Comparison of ENCODE assay signal across 8 cellular contexts in the genomic region with DNA sequence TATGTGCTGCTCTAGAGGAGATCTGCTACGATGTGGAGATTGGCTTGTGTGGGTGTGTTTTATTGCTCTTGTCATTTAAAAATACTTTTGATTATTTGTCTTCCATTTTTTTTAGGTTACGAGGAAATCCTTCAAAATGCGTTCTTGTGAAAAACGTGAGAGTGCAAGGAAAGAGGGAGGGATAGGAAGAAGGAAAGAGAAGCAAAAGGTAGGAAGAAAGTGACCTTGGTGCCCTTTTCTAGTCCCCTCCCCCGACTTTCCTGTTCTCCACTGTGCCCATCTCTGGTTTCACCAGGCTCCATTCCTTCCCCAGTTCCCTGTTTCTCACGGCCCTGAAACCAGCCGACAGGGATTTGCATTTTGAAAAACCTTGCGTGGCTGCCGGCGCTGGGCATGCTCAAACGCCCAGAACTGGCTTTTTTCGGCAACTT. TPM values are rescaled to one million over a fixed set of nuclear protein-coding genes. Genes with fewer than 3 reads are reported as not detected.
DNase-seq lines count a peak whose midpoint lies in the region; ATAC-seq and TF ChIP-seq lines count a peak whose summit lies in the region.

No MANE protein-coding gene starts in this region.

- ATAC-seq in right cardiac atrium (no peak), GM19328 (IDR thresholded peaks at IDR 0.05; ENCODE audit: unreplicated experiment) (no peak)

- no peaks in the 10 kb centered on the region for H3K4me1 ChIP-seq in right cardiac atrium (ENCODE audit: control insufficient read depth, insufficient read depth, low read length)

- peak overlapping the region; percentile 14 for H3K27ac ChIP-seq in right cardiac atrium (ENCODE audit: low read length)

- intact Hi-C loops in right cardiac atrium (cut with DNase I): loop anchor here in 2 of 4 donors (10.0 kb wide), 1 partner anchor 151 kb away; no protein-coding TSS in a partner anchor

- no peaks in the 10 kb centered on the region for H3K27me3 ChIP-seq in right cardiac atrium (ENCODE audit: control insufficient read depth, insufficient read depth)

- 15% methylated on average over 12 of the region's 12 CpGs for WGBS in right cardiac atrium

- H3K9me3 ChIP-seq in right cardiac atrium (ENCODE audit: control insufficient read depth, low read length): no peaks in the 10 kb centered on the region

- H3K4me3 ChIP-seq in GM08714 (ENCODE audit: low read length): peak overlapping the region; percentile 40; the same call in 1 of the 2 replicates
- peak overlapping the region; percentile 78 for H3K4me3 ChIP-seq in WI38 (ENCODE audit: low read depth, low read length)
- H3K4me3 ChIP-seq in right cardiac atrium (ENCODE audit: low read length): peak overlapping the region; percentile 89
- H3K4me3 ChIP-seq in retinal pigment epithelial cell (ENCODE audit: low read length): peak overlapping the region; percentile 56

- no peak for TF ChIP-seq CTCF in WI38 (IDR thresholded peaks at IDR 0.05; ENCODE audit: low read depth, low read length)
- no peak for TF ChIP-seq CTCF in retinal pigment epithelial cell (conservative IDR thresholded peaks at IDR 0.05; ENCODE audit: low read depth, low read length)

- DNase-seq in right cardiac atrium (no peak), retinal pigment epithelial cell (ENCODE audit: low read depth) (no peak), D341Med (ENCODE audit: low spot score) (no peak)
- no peak for DNase-seq in stimulated activated CD4-positive, alpha-beta T cell treated with anti-CD3 and anti-CD28 coated beads, Interleukin-4, amount 100 ng/mL, for 1 hour
- DNase-seq in effector CD8-positive, alpha-beta T cell (lab: John Stamatoyannopoulos, UW): no peak

RNA-seq across cellular contexts. Expression of gene GNAI1, which starts 0.5 kb away (rescaled TPM):
- 10 to 100 TPM in 2 of 4 donors, 1 to 10 TPM in 2; 7.9 to 10.2 (median 9.5) TPM for total RNA-seq in right cardiac atrium
- 7.5 TPM for polyA plus RNA-seq in right cardiac atrium
